In the genomic region with DNA sequence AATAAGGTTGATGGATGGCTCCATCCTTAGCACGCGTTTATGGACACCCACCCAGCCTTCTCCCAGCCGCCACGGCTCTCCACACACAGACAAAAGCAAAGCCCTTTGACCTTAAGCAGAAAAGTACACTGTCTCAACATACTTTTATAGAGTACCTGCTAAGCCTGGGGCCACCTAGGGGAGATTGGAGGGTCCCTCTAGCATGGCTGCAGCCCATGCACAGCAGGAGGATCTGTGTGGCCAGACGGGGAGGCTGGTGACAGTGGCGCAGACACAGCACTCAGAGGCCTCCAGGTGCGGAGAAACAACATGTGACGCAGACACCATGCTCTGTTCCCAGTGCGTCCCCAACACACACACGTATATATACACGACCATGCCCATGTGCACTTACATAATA, we compare ENCODE assay signal across 1 cellular context.
TF ChIP-seq lines count a peak whose summit lies in the region.

No MANE protein-coding gene starts in this region.

TF ChIP-seq in IMR-90, 13 proteins besides CTCF, POLR2A, EP300 and RAD21:
- TF ChIP-seq CHD1 (IDR thresholded peaks at IDR 0.05; ENCODE audit: low read depth, low read length) (no peak), FOS (IDR thresholded peaks at IDR 0.05; ENCODE audit: low read depth, low read length) (no peak), RFX5 (IDR thresholded peaks at IDR 0.05; ENCODE audit: low read depth, low read length) (no peak), MXI1 (IDR thresholded peaks at IDR 0.05; ENCODE audit: borderline replicate concordance, low read depth, low read length) (no peak), MAFK (IDR thresholded peaks at IDR 0.05; ENCODE audit: low read depth, low read length) (no peak), CEBPB (IDR thresholded peaks at IDR 0.05; ENCODE audit: low read depth, low read length) (no peak), SMC3 (IDR thresholded peaks at IDR 0.05; ENCODE audit: low read depth, low read length) (no peak), NFE2L2 (IDR thresholded peaks at IDR 0.05; ENCODE audit: low read depth, low read length) (no peak), BHLHE40 (IDR thresholded peaks at IDR 0.05; ENCODE audit: low read depth, low read length) (no peak), MAZ (IDR thresholded peaks at IDR 0.05; ENCODE audit: borderline replicate concordance, low read depth, low read length) (no peak), RCOR1 (IDR thresholded peaks at IDR 0.05; ENCODE audit: insufficient replicate concordance, low read length) (no peak)
- TF ChIP-seq, protein P1, sequence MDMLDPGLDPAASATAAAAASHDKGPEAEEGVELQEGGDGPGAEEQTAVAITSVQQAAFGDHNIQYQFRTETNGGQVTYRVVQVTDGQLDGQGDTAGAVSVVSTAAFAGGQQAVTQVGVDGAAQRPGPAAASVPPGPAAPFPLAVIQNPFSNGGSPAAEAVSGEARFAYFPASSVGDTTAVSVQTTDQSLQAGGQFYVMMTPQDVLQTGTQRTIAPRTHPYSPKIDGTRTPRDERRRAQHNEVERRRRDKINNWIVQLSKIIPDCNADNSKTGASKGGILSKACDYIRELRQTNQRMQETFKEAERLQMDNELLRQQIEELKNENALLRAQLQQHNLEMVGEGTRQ (IDR thresholded peaks at IDR 0.05; ENCODE audit: low read depth, low read length) = no peak
- TF ChIP-seq, protein P2, sequence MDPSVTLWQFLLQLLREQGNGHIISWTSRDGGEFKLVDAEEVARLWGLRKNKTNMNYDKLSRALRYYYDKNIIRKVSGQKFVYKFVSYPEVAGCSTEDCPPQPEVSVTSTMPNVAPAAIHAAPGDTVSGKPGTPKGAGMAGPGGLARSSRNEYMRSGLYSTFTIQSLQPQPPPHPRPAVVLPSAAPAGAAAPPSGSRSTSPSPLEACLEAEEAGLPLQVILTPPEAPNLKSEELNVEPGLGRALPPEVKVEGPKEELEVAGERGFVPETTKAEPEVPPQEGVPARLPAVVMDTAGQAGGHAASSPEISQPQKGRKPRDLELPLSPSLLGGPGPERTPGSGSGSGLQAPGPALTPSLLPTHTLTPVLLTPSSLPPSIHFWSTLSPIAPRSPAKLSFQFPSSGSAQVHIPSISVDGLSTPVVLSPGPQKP (IDR thresholded peaks at IDR 0.05; ENCODE audit: borderline replicate concordance, low read depth, low read length) = no peak
